ENCODE assay signal across 1 cellular context in genomic region chr18:34222396-34223163, GRCh38.
TF ChIP-seq lines count a peak whose summit lies in the region.

No MANE protein-coding gene starts in this region.

TF ChIP-seq in GM23338, 12 proteins besides CTCF, POLR2A, EP300 and RAD21 (continued from another document):
- TF ChIP-seq ETS1 (IDR thresholded peaks at IDR 0.05) (no peak), CREB1 (CRISPR knock-in tag; IDR thresholded peaks at IDR 0.05; ENCODE audit: low read depth) (no peak), ZNF331 (CRISPR knock-in tag; IDR thresholded peaks at IDR 0.05; ENCODE audit: low read depth) (no peak), REST (IDR thresholded peaks at IDR 0.05; ENCODE audit: unreplicated experiment) (no peak), EZH2phosphoT487 (IDR thresholded peaks at IDR 0.05; ENCODE audit: unreplicated experiment) (no peak), NANOG (IDR thresholded peaks at IDR 0.05; ENCODE audit: borderline replicate concordance) (no peak), ZNF114 (CRISPR knock-in tag; IDR thresholded peaks at IDR 0.05) (no peak), STAT1 (IDR thresholded peaks at IDR 0.05; ENCODE audit: unreplicated experiment) (no peak), JUNB (IDR thresholded peaks at IDR 0.05; ENCODE audit: unreplicated experiment) (no peak), EZH2 (IDR thresholded peaks at IDR 0.05; ENCODE audit: low read depth, unreplicated experiment) (no peak)
